ENCODE assay signal across 23 cellular contexts in the genomic region with DNA sequence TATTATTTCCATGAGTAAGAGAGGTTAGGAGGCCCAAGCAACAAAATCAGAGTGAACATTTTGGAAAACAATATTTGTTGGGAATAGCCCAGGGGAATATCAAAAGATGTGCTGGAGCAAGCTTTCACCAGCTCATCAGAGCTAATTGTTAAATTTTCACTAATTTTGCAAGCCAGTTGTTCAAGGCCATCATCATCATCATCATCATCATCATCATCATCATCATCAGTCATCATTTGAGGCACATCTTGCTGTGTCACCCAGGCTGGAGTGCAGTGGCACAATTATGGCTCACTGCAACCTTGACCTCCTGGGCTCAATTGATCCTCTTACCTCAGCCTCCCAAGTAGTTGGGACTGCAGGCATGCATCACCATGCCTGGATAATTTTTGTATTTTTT.
"Had no signal": no experiment of that assay in that cellular context is flagged by ENCODE, and none has a peak within 500 bp of the region (broad histone marks: within the 10 kb centered on the region; RNA-seq: fewer than 3 reads in every experiment).

No MANE protein-coding gene starts in this region.

- H3K4me3 ChIP-seq: esophagus squamous epithelium, lower lobe of right lung, prostate gland, right atrium auricular region, skin epidermis, suprapubic skin, vagina had no signal

- H3K27ac ChIP-seq: esophagus squamous epithelium, lower lobe of right lung, prostate gland, right atrium auricular region, skin epidermis, suprapubic skin, vagina had no signal

- H3K9me3 ChIP-seq: esophagus squamous epithelium, lower lobe of right lung, prostate gland, right atrium auricular region, suprapubic skin, vagina had no signal

- ATAC-seq: effector memory CD8-positive, alpha-beta T cell; left ventricle myocardium superior; lower lobe of right lung; naive thymus-derived CD8-positive, alpha-beta T cell; stimulated activated naive CD8-positive, alpha-beta T cell treated with anti-CD3 and anti-CD28 coated beads, Interleukin-15, amount 100 ng/mL, for 72 hours had no signal

- H3K4me1 Mint-ChIP-seq: naive thymus-derived CD8-positive, alpha-beta T cell; stimulated activated naive CD8-positive, alpha-beta T cell treated with anti-CD3 and anti-CD28 coated beads, Interleukin-15, amount 100 ng/mL, for 72 hours had no signal

- H3K27me3 ChIP-seq: esophagus squamous epithelium, right atrium auricular region, suprapubic skin, vagina had no signal

- H3K4me3 Mint-ChIP-seq: effector memory CD8-positive, alpha-beta T cell; naive thymus-derived CD8-positive, alpha-beta T cell; nephron progenitor cell; stimulated activated naive CD8-positive, alpha-beta T cell treated with anti-CD3 and anti-CD28 coated beads, Interleukin-15, amount 100 ng/mL, for 72 hours had no signal

- H3K36me3 ChIP-seq: esophagus squamous epithelium, lower lobe of right lung, prostate gland, right atrium auricular region, suprapubic skin, vagina had no signal

- H3K4me1 ChIP-seq: esophagus squamous epithelium, lower lobe of right lung, prostate gland, right atrium auricular region, suprapubic skin, vagina had no signal

- DNase-seq: cortex of kidney; effector memory CD8-positive, alpha-beta T cell; erythroblast; esophagus squamous epithelium; foreskin melanocyte; head of caudate nucleus; left ventricle myocardium superior; lower lobe of right lung; naive thymus-derived CD8-positive, alpha-beta T cell; nephron progenitor cell; nucleus accumbens; stimulated activated CD4-positive, alpha-beta T cell treated with anti-CD3 and anti-CD28 coated beads, Interleukin-15, amount 100 ng/mL, for 24 hours; stimulated activated CD4-positive, alpha-beta T cell treated with anti-CD3 and anti-CD28 coated beads, Interleukin-2, amount 100 ng/mL, for 48 hours; stimulated activated naive CD4-positive, alpha-beta T cell; stimulated activated naive CD8-positive, alpha-beta T cell treated with anti-CD3 and anti-CD28 coated beads, Interleukin-15, amount 100 ng/mL, for 72 hours; trophoblast cell had no signal

- H3K36me3 Mint-ChIP-seq: naive thymus-derived CD8-positive, alpha-beta T cell had no signal

- H3K27me3 Mint-ChIP-seq: effector memory CD8-positive, alpha-beta T cell; stimulated activated naive CD8-positive, alpha-beta T cell treated with anti-CD3 and anti-CD28 coated beads, Interleukin-15, amount 100 ng/mL, for 72 hours had no signal

- H3K9me3 Mint-ChIP-seq: effector memory CD8-positive, alpha-beta T cell; nephron progenitor cell; stimulated activated naive CD8-positive, alpha-beta T cell treated with anti-CD3 and anti-CD28 coated beads, Interleukin-15, amount 100 ng/mL, for 72 hours had no signal

- FAIRE-seq: endometrium, keratinocyte had no signal

- H3K27ac Mint-ChIP-seq: effector memory CD8-positive, alpha-beta T cell; naive thymus-derived CD8-positive, alpha-beta T cell; nephron progenitor cell; stimulated activated naive CD8-positive, alpha-beta T cell treated with anti-CD3 and anti-CD28 coated beads, Interleukin-15, amount 100 ng/mL, for 72 hours had no signal
